In the genomic region with DNA sequence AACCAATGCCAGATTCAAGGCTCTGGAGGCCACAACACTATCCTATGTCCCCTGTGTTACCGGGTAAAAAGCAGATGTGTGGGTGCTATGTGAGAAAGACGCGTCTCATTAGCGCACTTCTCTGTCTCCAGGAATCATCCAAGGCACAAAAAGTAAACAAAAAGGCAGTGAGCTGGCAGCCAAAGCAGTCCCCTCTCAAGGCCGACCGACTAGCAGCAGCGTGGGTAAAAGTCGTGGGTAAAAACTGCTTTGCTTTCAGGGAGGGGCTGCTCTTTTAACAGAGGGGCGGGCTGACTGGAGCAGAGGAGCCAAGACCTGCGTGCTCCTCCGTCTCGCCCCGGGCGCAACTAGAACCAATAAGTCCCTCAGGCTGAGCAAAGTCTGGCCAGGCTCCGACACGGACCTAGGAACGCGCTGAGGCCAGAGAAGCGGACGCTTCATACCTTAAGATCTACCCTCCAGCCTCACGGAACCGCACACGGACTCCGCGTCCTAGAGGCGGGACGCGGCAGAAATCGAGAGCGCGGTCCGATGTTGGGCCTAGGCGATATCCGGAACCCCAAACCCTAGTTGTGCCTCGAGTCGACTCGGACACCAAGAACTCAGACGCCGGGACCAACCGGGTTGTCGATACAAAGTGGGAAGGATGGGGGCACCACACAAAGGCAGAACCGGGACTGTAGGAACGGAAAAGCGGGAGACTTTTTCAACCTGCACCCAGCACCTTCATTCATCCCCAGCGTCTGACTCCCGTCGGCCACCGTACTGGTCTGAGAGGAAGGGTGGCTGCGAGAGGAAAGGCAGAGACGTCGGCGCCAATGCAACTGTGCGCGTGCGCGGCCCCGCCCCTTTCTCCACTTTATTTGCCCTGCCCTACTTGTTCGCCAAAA, we compare ENCODE assay signal across 8 cellular contexts. TPM values are rescaled to one million over a fixed set of nuclear protein-coding genes. Genes with fewer than 3 reads are reported as not detected.
A peak's percentile ranks its signal among the peaks of the same experiment; 100 is the strongest.
DNase-seq lines count a peak whose midpoint lies in the region; ATAC-seq and TF ChIP-seq lines count a peak whose summit lies in the region.

A gene with protein sequence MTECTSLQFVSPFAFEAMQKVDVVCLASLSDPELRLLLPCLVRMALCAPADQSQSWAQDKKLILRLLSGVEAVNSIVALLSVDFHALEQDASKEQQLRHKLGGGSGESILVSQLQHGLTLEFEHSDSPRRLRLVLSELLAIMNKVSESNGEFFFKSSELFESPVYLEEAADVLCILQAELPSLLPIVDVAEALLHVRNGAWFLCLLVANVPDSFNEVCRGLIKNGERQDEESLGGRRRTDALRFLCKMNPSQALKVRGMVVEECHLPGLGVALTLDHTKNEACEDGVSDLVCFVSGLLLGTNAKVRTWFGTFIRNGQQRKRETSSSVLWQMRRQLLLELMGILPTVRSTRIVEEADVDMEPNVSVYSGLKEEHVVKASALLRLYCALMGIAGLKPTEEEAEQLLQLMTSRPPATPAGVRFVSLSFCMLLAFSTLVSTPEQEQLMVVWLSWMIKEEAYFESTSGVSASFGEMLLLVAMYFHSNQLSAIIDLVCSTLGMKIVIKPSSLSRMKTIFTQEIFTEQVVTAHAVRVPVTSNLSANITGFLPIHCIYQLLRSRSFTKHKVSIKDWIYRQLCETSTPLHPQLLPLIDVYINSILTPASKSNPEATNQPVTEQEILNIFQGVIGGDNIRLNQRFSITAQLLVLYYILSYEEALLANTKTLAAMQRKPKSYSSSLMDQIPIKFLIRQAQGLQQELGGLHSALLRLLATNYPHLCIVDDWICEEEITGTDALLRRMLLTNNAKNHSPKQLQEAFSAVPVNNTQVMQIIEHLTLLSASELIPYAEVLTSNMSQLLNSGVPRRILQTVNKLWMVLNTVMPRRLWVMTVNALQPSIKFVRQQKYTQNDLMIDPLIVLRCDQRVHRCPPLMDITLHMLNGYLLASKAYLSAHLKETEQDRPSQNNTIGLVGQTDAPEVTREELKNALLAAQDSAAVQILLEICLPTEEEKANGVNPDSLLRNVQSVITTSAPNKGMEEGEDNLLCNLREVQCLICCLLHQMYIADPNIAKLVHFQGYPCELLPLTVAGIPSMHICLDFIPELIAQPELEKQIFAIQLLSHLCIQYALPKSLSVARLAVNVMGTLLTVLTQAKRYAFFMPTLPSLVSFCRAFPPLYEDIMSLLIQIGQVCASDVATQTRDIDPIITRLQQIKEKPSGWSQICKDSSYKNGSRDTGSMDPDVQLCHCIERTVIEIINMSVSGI (minus strand): TSS at position 772 of the 890 bp plus-strand sequence. CDS start 1,338 bp downstream, outside the sequence.

- TF ChIP-seq CTCF in left lung (IDR thresholded peaks at IDR 0.05): no peak

- peak within 1 kb of the TSS; percentile 62 to 66 for H3K4me3 ChIP-seq in left lung

- H3K27ac ChIP-seq in left lung: peak within 1 kb of the TSS; percentile 76 to 89

- H3K27me3 Mint-ChIP-seq in activated CD4-positive, alpha-beta T cell treated with anti-CD3 and anti-CD28 coated beads, Interleukin-2, amount 10 ng/mL, durations not matched to agents 24 days and 14 days: peaks cover 2% of the 10 kb centered on the region

- peak within 1 kb of the TSS; percentile 96 for H3K4me3 Mint-ChIP-seq in activated CD4-positive, alpha-beta T cell treated with anti-CD3 and anti-CD28 coated beads, Interleukin-2, amount 10 ng/mL, durations not matched to agents 24 days and 14 days

- no peaks in the 10 kb centered on the region for H3K9me3 ChIP-seq in left lung

- peaks cover 0 to 26% of the 10 kb centered on the region in 2 donors for H3K36me3 ChIP-seq in left lung

- peaks cover 20% of the 10 kb centered on the region for H3K36me3 Mint-ChIP-seq in activated CD4-positive, alpha-beta T cell treated with anti-CD3 and anti-CD28 coated beads, Interleukin-2, amount 10 ng/mL, durations not matched to agents 24 days and 14 days (ENCODE audit: low read depth)

- peaks cover 0 to 20% of the 10 kb centered on the region in 2 donors for H3K4me1 ChIP-seq in left lung

- no peaks in the 10 kb centered on the region for H3K9me3 Mint-ChIP-seq in activated CD4-positive, alpha-beta T cell treated with anti-CD3 and anti-CD28 coated beads, Interleukin-2, amount 10 ng/mL, durations not matched to agents 24 days and 14 days

- ATAC-seq in GM19324 (IDR thresholded peaks at IDR 0.05; ENCODE audit: low FRiP score, unreplicated experiment) (peak; percentile 83), HG03469 (IDR thresholded peaks at IDR 0.05; ENCODE audit: unreplicated experiment) (peak; percentile 41), left lung (peak; percentile 97)

- intact Hi-C loops in activated CD4-positive, alpha-beta T cell treated with anti-CD3 and anti-CD28 coated beads, Interleukin-2, amount 10 ng/mL, durations not matched to agents 24 days and 14 days (cut with micrococcal nuclease): loop anchor here (1.0 kb wide), 2 partner anchors 64 to 139 kb away; a partner anchor contains a TSS
- intact Hi-C loops in left lung (cut with DNase I): no loop called here

- DNase-seq in AML-193 (lab: John Stamatoyannopoulos, UW): peak; percentile 95 to 96
- DNase-seq in NCI-H526 treated with DMSO at 0.1 percent for 48 hours (lab: John Stamatoyannopoulos, UW): peak; percentile 72
- DNase-seq in activated CD4-positive, alpha-beta T cell treated with anti-CD3 and anti-CD28 coated beads, Interleukin-2, amount 10 ng/mL, durations not matched to agents 24 days and 14 days: peak; percentile 98
- DNase-seq in dedifferentiated amniotic fluid mesenchymal stem cell (ENCODE audit: extremely low spot score): peak; percentile 93
- DNase-seq in left lung: peak; percentile 96 to 98
- DNase-seq in stimulated activated CD4-positive, alpha-beta T cell treated with anti-CD3 and anti-CD28 coated beads, Interleukin-2, amount 100 ng/mL, for 4 hours (ENCODE audit: low read depth): peak; percentile 91

- H3K27me3 ChIP-seq in left lung: no peaks in the 10 kb centered on the region

- H3K27ac Mint-ChIP-seq in activated CD4-positive, alpha-beta T cell treated with anti-CD3 and anti-CD28 coated beads, Interleukin-2, amount 10 ng/mL, durations not matched to agents 24 days and 14 days: peak within 1 kb of the TSS; percentile 97

- H3K4me1 Mint-ChIP-seq in activated CD4-positive, alpha-beta T cell treated with anti-CD3 and anti-CD28 coated beads, Interleukin-2, amount 10 ng/mL, durations not matched to agents 24 days and 14 days: peaks cover 18% of the 10 kb centered on the region

RNA-seq across cellular contexts. Expression of the gene that starts here (rescaled TPM):
- 29.5 and 29.9 TPM in 2 replicates for total RNA-seq in activated CD4-positive, alpha-beta T cell treated with anti-CD3 and anti-CD28 coated beads, Interleukin-2, amount 10 ng/mL, durations not matched to agents 24 days and 14 days
- 10 to 100 TPM; 11.3 to 12.5 TPM for total RNA-seq in left lung

Comparison
In these comparisons a context has a peak if more than half of its experiments do, and no peak if none do; other contexts are left out.
1. Peak in every context shown above with its lines: DNase-seq, ATAC-seq, H3K4me3 ChIP-seq and H3K27ac ChIP-seq.
2. ATAC-seq: peak in every context shown above with its lines; median percentile 97 in left lung; 83 in GM19324; 41 in HG03469.